8 cellular contexts compared by ENCODE assay signal in genomic region chr1:161185282-161185682, GRCh38. TPM values are rescaled to one million over a fixed set of nuclear protein-coding genes. Genes with fewer than 3 reads are reported as not detected.
DNase-seq lines count a peak whose midpoint lies in the region; ATAC-seq and TF ChIP-seq lines count a peak whose summit lies in the region.

No MANE protein-coding gene starts in this region.

- no peaks in the 10 kb centered on the region for H3K4me1 ChIP-seq in ascending aorta

- intact Hi-C loops in CD4-positive, alpha-beta T cell (cut with DNase I, micrococcal nuclease), result loop anchor here in 1 of 2 experiments (1.0 to 2.0 kb wide), 2 partner anchors 17 to 18 kb away; partner anchors contain the start of genes NDUFS2 and PPOX
- intact Hi-C loops in ascending aorta (cut with DNase I), result no loop called here

- H3K27me3 ChIP-seq in CD4-positive, alpha-beta T cell (ENCODE audit: control insufficient read depth, insufficient read depth, low read length), result no peaks in the 10 kb centered on the region
- no peaks in the 10 kb centered on the region for H3K27me3 ChIP-seq in ascending aorta

- peak overlapping the region; percentile 97 for H3K27ac Mint-ChIP-seq in CD4-positive, alpha-beta T cell
- peak overlapping the region; percentile 95 for H3K27ac Mint-ChIP-seq in T-cell

- ATAC-seq in CD4-positive, alpha-beta T cell (ENCODE audit: poor library complexity), result peak; percentile 78
- ATAC-seq in GM19452 (IDR thresholded peaks at IDR 0.05; ENCODE audit: unreplicated experiment), result peak; percentile 55
- ATAC-seq in HG03521 (IDR thresholded peaks at IDR 0.05; ENCODE audit: unreplicated experiment), result peak; percentile 52
- peak; percentile 74 to 89 (median 75) for ATAC-seq in T-cell (replicated peaks in 1 of 4)

- DNase-seq in CD4-positive, alpha-beta T cell, result peak; percentile 59 to 84 (median 71)
- DNase-seq in T-cell (peak; percentile 60 to 90 (median 80)), ascending aorta (ENCODE audit: low spot score in 2 of 2) (peak; percentile 51 to 86), left kidney (ENCODE audit: low read depth, low spot score) (peak; percentile 49), NCI-H128 (lab: John Stamatoyannopoulos, UW; ENCODE audit: unreplicated experiment) (no peak)
- peak; percentile 35 for DNase-seq in stimulated activated CD8-positive, alpha-beta memory T cell treated with anti-CD3 and anti-CD28 coated beads, Interleukin-4, amount 100 ng/mL, for 24 hours (ENCODE audit: low read depth)

- CTCF ChIA-PET in CD4-positive, alpha-beta T cell (lab: Charles Lee), result interaction anchor here (1.2 kb wide), 1 partner anchor 19 kb away, joined by 3 read pairs; the partner anchor contains the start of gene PPOX
- CTCF ChIA-PET in T-cell (lab: Charles Lee), result interaction anchor here in 1 of 2 donors (0.6 to 2.3 kb wide), 6 partner anchors 15 to 121 kb away, joined by 3 to 19 read pairs (median 4); partner anchors contain the start of gene TOMM40L

- no peaks in the 10 kb centered on the region for H3K36me3 Mint-ChIP-seq in CD4-positive, alpha-beta T cell (ENCODE audit: low read depth)
- H3K36me3 Mint-ChIP-seq in T-cell, result peaks cover 5% of the 10 kb centered on the region

- no peaks in the 10 kb centered on the region for H3K36me3 ChIP-seq in ascending aorta

- peak overlapping the region; percentile 61 for H3K27ac ChIP-seq in CD4-positive, alpha-beta T cell (ENCODE audit: low read depth, low read length)
- peak overlapping the region; percentile 27 to 63 for H3K27ac ChIP-seq in ascending aorta

- H3K4me1 Mint-ChIP-seq in CD4-positive, alpha-beta T cell (ENCODE audit: low read depth), result peaks cover 74% of the 10 kb centered on the region
- peaks cover 81 to 86% (median 84%) of the 10 kb centered on the region in 3 donors for H3K4me1 Mint-ChIP-seq in T-cell

- no peaks in the 10 kb centered on the region for H3K9me3 ChIP-seq in CD4-positive, alpha-beta T cell (ENCODE audit: control insufficient read depth, low read length)
- no peaks in the 10 kb centered on the region for H3K9me3 ChIP-seq in ascending aorta

- no peaks in the 10 kb centered on the region for H3K27me3 Mint-ChIP-seq in CD4-positive, alpha-beta T cell
- H3K27me3 Mint-ChIP-seq in T-cell, result no peaks in the 10 kb centered on the region

- no peaks in the 10 kb centered on the region for H3K9me3 Mint-ChIP-seq in CD4-positive, alpha-beta T cell
- no peaks in the 10 kb centered on the region for H3K9me3 Mint-ChIP-seq in T-cell

- peak overlapping the region; percentile 80 for H3K4me3 Mint-ChIP-seq in CD4-positive, alpha-beta T cell
- peak overlapping the region; percentile 76 to 78 (median 76) for H3K4me3 Mint-ChIP-seq in T-cell

- no peak overlapping the region for H3K4me3 ChIP-seq in ascending aorta

- POLR2A ChIA-PET in CD4-positive, alpha-beta T cell (lab: Charles Lee), result interaction anchor here (0.9 to 6.0 kb wide), 9 partner anchors 8 to 205 kb away, joined by 3 to 59 read pairs (median 5); partner anchors contain the start of genes B4GALT3, NDUFS2, PPOX and TOMM40L
- POLR2A ChIA-PET in T-cell (lab: Charles Lee), result interaction anchor here in 1 of 2 donors (1.3 kb wide), 1 partner anchor 19 kb away, joined by 13 read pairs; the partner anchor contains the start of gene PPOX

- TF ChIP-seq CTCF in CD4-positive, alpha-beta T cell (IDR thresholded peaks at IDR 0.05), result no peak
- no peak for TF ChIP-seq CTCF in ascending aorta (IDR thresholded peaks at IDR 0.05)

RNA-seq across cellular contexts. Expression of gene B4GALT3, which starts 8.0 kb away (rescaled TPM):
- 10 to 100 TPM; 40.8 to 44.3 TPM for total RNA-seq in CD4-positive, alpha-beta T cell
- total RNA-seq in T-cell (10 to 100 TPM; 48.4 to 77.8 (median 69.3) TPM), ascending aorta (26.9 TPM)

RNA-seq across cellular contexts. Expression of gene ADAMTS4, which starts 13.6 kb away (rescaled TPM):
- total RNA-seq in CD4-positive, alpha-beta T cell, result under 1 TPM; 0.28 to 0.60 TPM
- total RNA-seq in T-cell, result 1 to 10 TPM in 4 of 5 donors, under 1 TPM in 1; 0.86 to 1.8 (median 1.4) TPM
- 109 TPM for total RNA-seq in ascending aorta

RNA-seq across cellular contexts. Expression of gene NDUFS2, which starts 16.9 kb away (rescaled TPM):
- 10 to 100 TPM; 49.9 to 55.7 TPM for total RNA-seq in CD4-positive, alpha-beta T cell
- total RNA-seq in T-cell, result 10 to 100 TPM; 57.3 to 92.2 (median 88.2) TPM
- total RNA-seq in ascending aorta, result 107 TPM

RNA-seq across cellular contexts. Expression of gene PPOX, which starts 19.1 kb away (rescaled TPM):
- 10 to 100 TPM; 28.6 to 31.5 TPM for total RNA-seq in CD4-positive, alpha-beta T cell
- total RNA-seq in T-cell, result 10 to 100 TPM; 38.3 to 85.4 (median 69.2) TPM
- total RNA-seq in ascending aorta, result 4.8 TPM

RNA-seq across cellular contexts. Expression of gene USP21, which starts 26.0 kb away (rescaled TPM):
- 10 to 100 TPM; 44.4 to 45.6 TPM for total RNA-seq in CD4-positive, alpha-beta T cell
- 10 to 100 TPM; 37.4 to 69.0 (median 59.5) TPM for total RNA-seq in T-cell
- total RNA-seq in ascending aorta, result 31.9 TPM

Comparison
In these comparisons a context has a peak if more than half of its experiments do, and no peak if none do; other contexts are left out.
1. RNA of gene ADAMTS4, which starts 13.6 kb away (total RNA-seq): 109 TPM in ascending aorta (single experiment); 0.86 to 1.8 TPM in T-cell and 0.28 to 0.60 TPM in CD4-positive, alpha-beta T cell; every median in the first group is over 10 times any median in the second.
2. Peak in every context shown above with its lines, with median percentiles within 50 percentile points of each other: ATAC-seq.